31 cellular contexts compared by ENCODE assay signal in the genomic region with DNA sequence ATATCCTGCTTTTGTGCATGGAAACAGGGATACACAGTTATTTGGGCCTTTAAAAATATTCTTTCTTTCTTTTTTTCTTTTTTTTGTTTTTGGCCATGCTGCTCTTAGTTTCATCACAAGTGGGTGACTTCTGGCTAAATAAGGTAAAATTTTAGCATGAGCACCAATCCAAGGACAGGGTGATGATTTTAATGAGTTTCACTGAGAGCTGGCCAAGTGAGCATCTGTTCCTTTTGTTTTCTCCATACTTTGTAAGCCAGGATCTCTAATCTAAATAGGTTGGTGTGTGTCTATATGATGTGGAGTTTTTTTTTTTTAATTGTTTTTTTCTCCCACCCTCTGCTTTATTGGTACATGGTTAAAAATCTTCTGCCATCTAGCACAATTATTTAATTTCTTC.
"Had no signal": no experiment of that assay in that cellular context is flagged by ENCODE, and none has a peak within 500 bp of the region (broad histone marks: within the 10 kb centered on the region; RNA-seq: fewer than 3 reads in every experiment).

No MANE protein-coding gene starts in this region.

- H3K36me3 ChIP-seq: cardiac muscle cell, MG63, Peyer's patch had no signal

- H3K4me3 ChIP-seq: ascending aorta, cardiac muscle cell, MG63, Peyer's patch, SJSA1 had no signal

- H3K27me3 ChIP-seq: ascending aorta, cardiac muscle cell, MG63, Peyer's patch, SJSA1 had no signal

- ATAC-seq: activated CD8-positive, alpha-beta T cell treated with anti-CD3 and anti-CD28 coated beads for 36 hours; activated T-cell treated with anti-CD3 and anti-CD28 coated beads, Interleukin-2, amount 50 U/mL, for 72 hours; activated T-helper 17 cell treated with anti-CD3 and anti-CD28 coated beads, Interleukin-2, amount 50 U/mL, for 72 hours; PC-3 had no signal

- H3K4me1 ChIP-seq: ascending aorta, Peyer's patch, SJSA1 had no signal

- DNase-seq: activated CD4-positive, alpha-beta T cell treated with anti-CD3 and anti-CD28 coated beads, Interleukin-2, amount 10 ng/mL, durations not matched to agents 24 days and 14 days; activated CD4-positive, alpha-beta T cell treated with anti-CD3 and anti-CD28 coated beads, Interleukin-2, amount 50 U/mL, for 4 hours; activated CD8-positive, alpha-beta T cell treated with anti-CD3 and anti-CD28 coated beads for 36 hours; activated effector memory CD4-positive, alpha-beta T cell treated with anti-CD3 and anti-CD28 coated beads, Interleukin-2, amount 50 U/mL, for 16 hours; activated naive CD4-positive, alpha-beta T cell treated with Interleukin-2 at 50 U/mL for 16 hours; activated naive CD8-positive, alpha-beta T cell treated with anti-CD3 and anti-CD28 coated beads, Interleukin-2, amount 10 ng/mL, durations not matched to agents 7 days and 5 days; activated T-cell treated with anti-CD3 and anti-CD28 coated beads, Interleukin-2, amount 50 U/mL, for 1 hour; activated T-cell treated with anti-CD3 and anti-CD28 coated beads, Interleukin-2, amount 50 U/mL, for 72 hours; amygdala; Kasumi-1; KG1; MG63; NCI-H1048; NCI-H1436; NCI-H187; NCI-H2029 treated with DMSO at 0.1 percent for 48 hours; NCI-H2107; NCI-H345; NCI-H510A treated with DMSO at 0.1 percent for 48 hours; NCI-H526 treated with DMSO at 0.1 percent for 48 hours; NCI-H82; NK-92 treated with Interleukin-12 subunit alpha and Interleukin-12 subunit beta, amount 100 ng/mL, for 24 hours; PC-3; Peyer's patch; RPMI8226; SHP77 treated with DMSO at 0.1 percent for 48 hours; SK-N-SH had no signal

- H3K9me3 ChIP-seq: ascending aorta, MG63, Peyer's patch, SJSA1, SK-N-SH had no signal

- H3K27ac ChIP-seq: ascending aorta, cardiac muscle cell, Peyer's patch, SJSA1 had no signal
